ENCODE assay signal across 17 cellular contexts in genomic region chr14:104824353-104824997, GRCh38. TPM values are rescaled to one million over a fixed set of nuclear protein-coding genes. Genes with fewer than 3 reads are reported as not detected.
DNase-seq lines count a peak whose midpoint lies in the region; ATAC-seq and TF ChIP-seq lines count a peak whose summit lies in the region.
"Had no signal": no experiment of that assay in that cellular context is flagged by ENCODE, and none has a peak within 500 bp of the region (broad histone marks: within the 10 kb centered on the region; RNA-seq: fewer than 3 reads in every experiment).

No MANE protein-coding gene starts in this region.

- TF ChIP-seq POLR2A in transverse colon (IDR thresholded peaks at IDR 0.05) = no peak

- H3K9me3 ChIP-seq in CD4-positive, CD25-positive, alpha-beta regulatory T cell (ENCODE audit: control insufficient read depth in 2 of 2, low read length in 2 of 2) = no peaks in the 10 kb centered on the region
- H3K9me3 ChIP-seq in Caco-2 (no peaks in the 10 kb centered on the region), transverse colon (no peaks in the 10 kb centered on the region)
- H3K9me3 ChIP-seq: BLaER1 had no signal

- peaks cover 19% of the 10 kb centered on the region for H3K4me1 ChIP-seq in CD4-positive, CD25-positive, alpha-beta regulatory T cell (ENCODE audit: control insufficient read depth, insufficient read depth, low read length, poor library complexity, severe bottlenecking)
- H3K4me1 ChIP-seq in Caco-2 (0 out of 2 replicates have a peak, but pooled peaks cover 3% of the 10 kb centered on the region), transverse colon (peaks cover 12 to 33% (median 27%) of the 10 kb centered on the region in 4 donors)

- DNase-seq in CD4-positive, CD25-positive, alpha-beta regulatory T cell = no peak
- no peak for DNase-seq in Caco-2
- no peak for DNase-seq in activated T-helper 2 cell treated with anti-CD3 and anti-CD28 coated beads, Interferon-gamma antibody, Interleukin-2, Interleukin-4, amounts not matched to agents 10 μg/mL and 5 μg/mL and 100 μg/mL, durations not matched to agents 14 hours and 24 hours and 36 hours (ENCODE audit: low spot score)
- DNase-seq in transverse colon = no peak
- no peak for DNase-seq in NCI-H2171 treated with DMSO at 0.1 percent for 48 hours (lab: John Stamatoyannopoulos, UW)
- DNase-seq: DMS79; effector CD4-positive, alpha-beta T cell; kidney; mesendoderm; NCI-H1048; NCI-H774; nucleus accumbens; PC-9; stimulated activated CD4-positive, alpha-beta T cell treated with anti-CD3 and anti-CD28 coated beads, Interleukin-2, amount 100 ng/mL, for 48 hours had no signal

- TF ChIP-seq CTCF in Caco-2 (IDR thresholded peaks at IDR 0.05; ENCODE audit: insufficient read depth in 1 of 2, low read depth in 1 of 2, low read length in 1 of 2, severe bottlenecking in 1 of 2, unreplicated experiment in 1 of 2) (no peak), nephron (IDR thresholded peaks at IDR 0.05; ENCODE audit: unreplicated experiment in 3 of 3) (no peak), transverse colon (IDR thresholded peaks at IDR 0.05) (no peak)

- intact Hi-C loops in Caco-2 (cut with micrococcal nuclease; ENCODE audit: unreplicated experiment) (no loop called here), transverse colon (cut with DNase I; ENCODE audit: low total_unique reads) (loop anchor here (5.0 kb wide), 1 partner anchor 37 kb away; no protein-coding TSS in a partner anchor)
- intact Hi-C loops in activated T-helper 2 cell treated with anti-CD3 and anti-CD28 coated beads, Interferon-gamma antibody, Interleukin-2, Interleukin-4, amounts not matched to agents 10 μg/mL and 5 μg/mL and 100 μg/mL, durations not matched to agents 14 hours and 24 hours and 36 hours (cut with micrococcal nuclease) = no loop called here

- H3K4me1 Mint-ChIP-seq in CD4-positive, CD25-positive, alpha-beta regulatory T cell = peaks cover 2 to 28% (median 9%) of the 10 kb centered on the region in 4 donors
- H3K4me1 Mint-ChIP-seq in Caco-2 (ENCODE audit: low read depth, unreplicated experiment) (no peaks in the 10 kb centered on the region), nephron (no peaks in the 10 kb centered on the region)
- peaks cover 11% of the 10 kb centered on the region for H3K4me1 Mint-ChIP-seq in activated T-helper 2 cell treated with anti-CD3 and anti-CD28 coated beads, Interferon-gamma antibody, Interleukin-2, Interleukin-4, amounts not matched to agents 10 μg/mL and 5 μg/mL and 100 μg/mL, durations not matched to agents 14 hours and 24 hours and 36 hours (ENCODE audit: low read depth)

- WGBS in transverse colon (ENCODE audit: low coverage in 1 of 2), 2 donors = 90 to 92% methylated on average over 2 of the region's 2 CpGs

- no peak overlapping the region for H3K4me3 ChIP-seq in CD4-positive, CD25-positive, alpha-beta regulatory T cell (ENCODE audit: low read depth, low read length)
- H3K4me3 ChIP-seq in Caco-2 (ENCODE audit: low read depth, low read length) (no peak overlapping the region), transverse colon (no peak overlapping the region)
- H3K4me3 ChIP-seq: BLaER1, PC-9 had no signal

- no TSS peak for BruUV-seq in Caco-2 (replicated peaks; lab: Mats Ljungman, UMichigan)

- H3K36me3 Mint-ChIP-seq in CD4-positive, CD25-positive, alpha-beta regulatory T cell = no peaks in the 10 kb centered on the region
- H3K36me3 Mint-ChIP-seq in Caco-2 (ENCODE audit: insufficient read depth, unreplicated experiment) = no peaks in the 10 kb centered on the region
- H3K36me3 Mint-ChIP-seq in activated T-helper 2 cell treated with anti-CD3 and anti-CD28 coated beads, Interferon-gamma antibody, Interleukin-2, Interleukin-4, amounts not matched to agents 10 μg/mL and 5 μg/mL and 100 μg/mL, durations not matched to agents 14 hours and 24 hours and 36 hours (ENCODE audit: low read depth) = peaks cover 5% of the 10 kb centered on the region
- H3K36me3 Mint-ChIP-seq in nephron (ENCODE audit: low read depth) = no peaks in the 10 kb centered on the region

- no peak for TF ChIP-seq EP300 in transverse colon (IDR thresholded peaks at IDR 0.05; ENCODE audit: low read depth)

- H3K27me3 Mint-ChIP-seq in CD4-positive, CD25-positive, alpha-beta regulatory T cell = peaks cover 15% of the 10 kb centered on the region
- H3K27me3 Mint-ChIP-seq in Caco-2 (ENCODE audit: insufficient read depth, unreplicated experiment) (peaks cover 7% of the 10 kb centered on the region), nephron (ENCODE audit: low read depth) (peaks cover 33% of the 10 kb centered on the region)
- H3K27me3 Mint-ChIP-seq in activated T-helper 2 cell treated with anti-CD3 and anti-CD28 coated beads, Interferon-gamma antibody, Interleukin-2, Interleukin-4, amounts not matched to agents 10 μg/mL and 5 μg/mL and 100 μg/mL, durations not matched to agents 14 hours and 24 hours and 36 hours (ENCODE audit: low read depth) = peaks cover 29% of the 10 kb centered on the region

- H3K27me3 ChIP-seq in CD4-positive, CD25-positive, alpha-beta regulatory T cell (ENCODE audit: control insufficient read depth, insufficient read depth, low read length) = peaks cover 7% of the 10 kb centered on the region
- no peaks in the 10 kb centered on the region for H3K27me3 ChIP-seq in Caco-2 (replicated peaks; ENCODE audit: control insufficient read depth, insufficient read depth, low read length)
- H3K27me3 ChIP-seq in transverse colon = no peaks in the 10 kb centered on the region

- H3K36me3 ChIP-seq in CD4-positive, CD25-positive, alpha-beta regulatory T cell (ENCODE audit: control insufficient read depth, insufficient read depth, low read length) = no peaks in the 10 kb centered on the region
- H3K36me3 ChIP-seq in Caco-2 (ENCODE audit: control insufficient read depth, insufficient read depth, low read length) = no peaks in the 10 kb centered on the region
- H3K36me3 ChIP-seq in transverse colon = no peaks in the 10 kb centered on the region

- POLR2A ChIA-PET in Caco-2 (lab: Charles Lee) = no interaction called here

- in situ Hi-C loops in transverse colon (cut with MboI; ENCODE audit: low pct_ligation_motif_present in 1 of 4, low pct_unique_long_range_greater_than_20kb in 1 of 4, low sequenced_read_pairs in 3 of 4) = loop anchor here (5.0 to 10.0 kb wide), 2 partner anchors 57 to 60 kb away; no protein-coding TSS in a partner anchor

- H3K27ac ChIP-seq in CD4-positive, CD25-positive, alpha-beta regulatory T cell (ENCODE audit: insufficient read depth, low read length, poor library complexity, severe bottlenecking) = no peak overlapping the region
- no peak overlapping the region for H3K27ac ChIP-seq in transverse colon
- H3K27ac ChIP-seq: BLaER1, PC-9 had no signal

- H3K9me3 Mint-ChIP-seq in CD4-positive, CD25-positive, alpha-beta regulatory T cell = peaks cover 0 to 5% (median 0%) of the 10 kb centered on the region in 7 donors
- H3K9me3 Mint-ChIP-seq in Caco-2 (ENCODE audit: unreplicated experiment) (peaks cover 12% of the 10 kb centered on the region), nephron (peaks cover 4% of the 10 kb centered on the region)
- peaks cover 10% of the 10 kb centered on the region for H3K9me3 Mint-ChIP-seq in activated T-helper 2 cell treated with anti-CD3 and anti-CD28 coated beads, Interferon-gamma antibody, Interleukin-2, Interleukin-4, amounts not matched to agents 10 μg/mL and 5 μg/mL and 100 μg/mL, durations not matched to agents 14 hours and 24 hours and 36 hours

- CTCF ChIA-PET in Caco-2 (lab: Charles Lee) = no interaction called here

- H3K4me3 Mint-ChIP-seq in CD4-positive, CD25-positive, alpha-beta regulatory T cell = peak overlapping the region in 3 of 4 donors; percentile 71 to 87 (median 87)
- H3K4me3 Mint-ChIP-seq in Caco-2 (ENCODE audit: unreplicated experiment) (peak overlapping the region; percentile 85), nephron (peak overlapping the region; percentile 59 to 84 (median 77))
- peak overlapping the region; percentile 81 for H3K4me3 Mint-ChIP-seq in activated T-helper 2 cell treated with anti-CD3 and anti-CD28 coated beads, Interferon-gamma antibody, Interleukin-2, Interleukin-4, amounts not matched to agents 10 μg/mL and 5 μg/mL and 100 μg/mL, durations not matched to agents 14 hours and 24 hours and 36 hours (ENCODE audit: low read depth)

- ATAC-seq in CD4-positive, CD25-positive, alpha-beta regulatory T cell (ENCODE audit: low read depth in 2 of 2) = no peak
- no peak for ATAC-seq in HG03442 (IDR thresholded peaks at IDR 0.05; ENCODE audit: unreplicated experiment)

- peak overlapping the region; percentile 41 to 91 (median 60) for H3K27ac Mint-ChIP-seq in CD4-positive, CD25-positive, alpha-beta regulatory T cell
- peak overlapping the region; percentile 6 for H3K27ac Mint-ChIP-seq in Caco-2 (ENCODE audit: unreplicated experiment)
- peak overlapping the region; percentile 3 for H3K27ac Mint-ChIP-seq in activated T-helper 2 cell treated with anti-CD3 and anti-CD28 coated beads, Interferon-gamma antibody, Interleukin-2, Interleukin-4, amounts not matched to agents 10 μg/mL and 5 μg/mL and 100 μg/mL, durations not matched to agents 14 hours and 24 hours and 36 hours
- H3K27ac Mint-ChIP-seq in nephron = no peak overlapping the region

RNA-seq across cellular contexts. Expression of gene ZBTB42, which starts 23.6 kb away (rescaled TPM):
- 3.6 TPM for total RNA-seq in CD4-positive, CD25-positive, alpha-beta regulatory T cell
- polyA plus RNA-seq in CD4-positive, CD25-positive, alpha-beta regulatory T cell = 1 to 10 TPM; 1.3 to 2.1 (median 1.9) TPM
- 9.1 and 9.7 TPM in 2 replicates for total RNA-seq in Caco-2 (2022)
- 5.2 and 5.4 TPM in 2 replicates for total RNA-seq in activated T-helper 2 cell treated with anti-CD3 and anti-CD28 coated beads, Interferon-gamma antibody, Interleukin-2, Interleukin-4, amounts not matched to agents 10 μg/mL and 5 μg/mL and 100 μg/mL, durations not matched to agents 14 hours and 24 hours and 36 hours
- total RNA-seq in transverse colon = 10 to 100 TPM in 2 of 4 donors, 1 to 10 TPM in 2; 5.9 to 24.3 (median 11.7) TPM

RNA-seq across cellular contexts. Expression of gene AKT1, which starts 28.9 kb away (rescaled TPM):
- total RNA-seq in CD4-positive, CD25-positive, alpha-beta regulatory T cell = 86.0 TPM
- polyA plus RNA-seq in CD4-positive, CD25-positive, alpha-beta regulatory T cell = 10 to 100 TPM in 2 of 4 donors, 1 to 10 TPM in 2; 6.3 to 19.8 (median 12.4) TPM
- total RNA-seq in Caco-2 (2022) (110 and 111 TPM in 2 replicates), transverse colon (100 to 1,000 TPM in 3 of 4 donors, 10 to 100 TPM in 1; 85.4 to 310 (median 136) TPM)
- 145 TPM in 2 replicates for total RNA-seq in activated T-helper 2 cell treated with anti-CD3 and anti-CD28 coated beads, Interferon-gamma antibody, Interleukin-2, Interleukin-4, amounts not matched to agents 10 μg/mL and 5 μg/mL and 100 μg/mL, durations not matched to agents 14 hours and 24 hours and 36 hours

RNA-seq across cellular contexts. Expression of gene CEP170B, which starts 40.6 kb away (rescaled TPM):
- 3.1 TPM for total RNA-seq in CD4-positive, CD25-positive, alpha-beta regulatory T cell
- under 1 TPM in 1 of 4 donors, not detected in 3; 0.03 TPM for polyA plus RNA-seq in CD4-positive, CD25-positive, alpha-beta regulatory T cell
- total RNA-seq in Caco-2 (2022) = 31.6 and 32.0 TPM in 2 replicates
- 8.5 TPM in 2 replicates for total RNA-seq in activated T-helper 2 cell treated with anti-CD3 and anti-CD28 coated beads, Interferon-gamma antibody, Interleukin-2, Interleukin-4, amounts not matched to agents 10 μg/mL and 5 μg/mL and 100 μg/mL, durations not matched to agents 14 hours and 24 hours and 36 hours
- total RNA-seq in transverse colon = 100 to 1,000 TPM in 2 of 4 donors, 10 to 100 TPM in 2; 56.0 to 195 (median 109) TPM

Comparison
In these comparisons a context has a peak if more than half of its experiments do, and no peak if none do; other contexts are left out.
1. H3K27ac Mint-ChIP-seq: peak in CD4-positive, CD25-positive, alpha-beta regulatory T cell (3 of 3), Caco-2 (single experiment) and activated T-helper 2 cell treated with anti-CD3 and anti-CD28 coated beads, Interferon-gamma antibody, Interleukin-2, Interleukin-4, amounts not matched to agents 10 μg/mL and 5 μg/mL and 100 μg/mL, durations not matched to agents 14 hours and 24 hours and 36 hours (single experiment); none in nephron (0 of 3).
2. Peak in every context shown above with its lines, with median percentiles within 50 percentile points of each other: H3K4me3 Mint-ChIP-seq.